19 cellular contexts compared by ENCODE assay signal in the genomic region with DNA sequence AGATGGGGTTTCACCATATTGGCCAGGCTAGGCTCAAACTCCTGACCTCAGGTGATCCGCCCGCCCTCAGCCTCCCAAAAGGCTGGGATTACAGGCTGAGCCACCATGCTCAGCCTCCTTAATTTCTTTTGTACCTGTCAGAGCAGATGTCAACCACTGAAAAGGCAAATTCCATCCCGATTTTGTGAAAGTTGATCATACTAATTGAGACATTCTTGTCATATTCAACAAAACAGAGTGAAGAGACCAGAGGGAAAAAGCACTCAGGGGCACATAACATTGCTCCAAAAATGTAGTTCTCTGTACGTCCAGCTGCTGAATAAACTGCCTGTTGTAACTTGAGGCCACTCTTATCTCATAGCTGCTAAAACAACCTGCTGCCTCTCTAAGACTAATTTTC. TPM values are rescaled to one million over a fixed set of nuclear protein-coding genes. Genes with fewer than 3 reads are reported as not detected.
A peak's percentile ranks its signal among the peaks of the same experiment; 100 is the strongest.
DNase-seq lines count a peak whose midpoint lies in the region; ATAC-seq, FAIRE-seq and TF ChIP-seq lines count a peak whose summit lies in the region.
"Had no signal": no experiment of that assay in that cellular context is flagged by ENCODE, and none has a peak within 500 bp of the region (broad histone marks: within the 10 kb centered on the region; RNA-seq: fewer than 3 reads in every experiment).

No MANE protein-coding gene starts in this region.

- BruUV-seq in K562 (replicated peaks; lab: Mats Ljungman, UMichigan) = no TSS peak

- H3K18ac ChIP-seq in trophoblast cell (ENCODE audit: low read length) = no peak overlapping the region

- peak; percentile 46; the same call in 2 of the 3 replicates for ATAC-seq in K562
- no peak for ATAC-seq in upper lobe of right lung
- no peak for ATAC-seq in HG02852 (IDR thresholded peaks at IDR 0.05; ENCODE audit: unreplicated experiment)
- ATAC-seq: CD8-positive, alpha-beta T cell had no signal

- intact Hi-C loops in K562 (cut with micrococcal nuclease) = no loop called here
- intact Hi-C loops in upper lobe of right lung (cut with DNase I) = no loop called here

- H3K27me3 ChIP-seq in K562 (ENCODE audit: control insufficient read depth in 2 of 2, insufficient read depth in 2 of 2, low read length in 2 of 2) (no peaks in the 10 kb centered on the region), trophoblast cell (ENCODE audit: insufficient read depth, low read length) (no peaks in the 10 kb centered on the region), upper lobe of right lung (no peaks in the 10 kb centered on the region)

- H3K9me3 ChIP-seq in K562 (replicated peaks; ENCODE audit: control insufficient read depth, insufficient read depth, low read depth, low read length) (no peaks in the 10 kb centered on the region), trophoblast cell (ENCODE audit: insufficient read depth, low read depth, low read length) (no peaks in the 10 kb centered on the region), upper lobe of right lung (no peaks in the 10 kb centered on the region)
- H3K9me3 ChIP-seq: Caco-2 had no signal

- no peak for TF ChIP-seq RAD21 in K562 (CRISPR knock-in tag; conservative IDR thresholded peaks at IDR 0.05 in 1 of 2, IDR thresholded peaks at IDR 0.05 in 1 of 2)

- H2BK120ac ChIP-seq in trophoblast cell (ENCODE audit: insufficient read depth, low read length, poor library complexity) = no peak overlapping the region

- DNase-seq in NCI-H146 (lab: John Stamatoyannopoulos, UW) (peak; percentile 26), K562 (ENCODE audit: extremely low read depth in 1 of 4, low spot score in 3 of 4) (no peak), trophoblast cell (peak; percentile 91 to 98), upper lobe of right lung (peak; percentile 16), T1000 (lab: John Stamatoyannopoulos, UW) (no peak), islet precursor cell (no peak)
- DNase-seq: Caco-2; CD4-positive, CD25-positive, alpha-beta regulatory T cell; CD8-positive, alpha-beta T cell; DMS53; DMS79 treated with DMSO at 0.1 percent for 48 hours; GF-D8; H7; HCEC 1CT had no signal

- no peak overlapping the region for H4K91ac ChIP-seq in trophoblast cell (ENCODE audit: low read depth, low read length)

- H3K4me1 ChIP-seq in K562 (replicated peaks in 1 of 2; ENCODE audit: control insufficient read depth in 2 of 2, insufficient read depth in 2 of 2, low read length in 2 of 2) (no peaks in the 10 kb centered on the region; a peak in 1 of 5 replicates), trophoblast cell (ENCODE audit: control insufficient read depth in 1 of 2, insufficient read depth in 2 of 2, low read length in 2 of 2) (no peaks in the 10 kb centered on the region), upper lobe of right lung (no peaks in the 10 kb centered on the region)
- H3K4me1 ChIP-seq: Caco-2 had no signal

- H2AFZ ChIP-seq in K562 (ENCODE audit: low read depth, low read length) (no peak overlapping the region), trophoblast cell (ENCODE audit: insufficient read depth, low read length, poor library complexity) (no peak overlapping the region)

- WGBS in K562 (ENCODE audit: insufficient coverage, low coverage, missing lambda C conversion rate) = 52% methylated on average over 3 of the region's 4 CpGs
- no CpG with 5 or more reads among the region's 4 CpGs for WGBS in trophoblast cell (ENCODE audit: extremely low coverage, insufficient coverage, insufficient read length)

- TF ChIP-seq POLR2A in K562 (conservative IDR thresholded peaks at IDR 0.05) = no peak

- no peaks in the 10 kb centered on the region for H3K9me1 ChIP-seq in K562 (ENCODE audit: control insufficient read depth, insufficient read depth, low read length)

- no peak for TF ChIP-seq EP300 in K562 (IDR thresholded peaks at IDR 0.05; ENCODE audit: low read length)

- no peak overlapping the region for H3K23ac ChIP-seq in trophoblast cell (ENCODE audit: low read length)

- H3K4me3 ChIP-seq in K562 = no peak overlapping the region
- H3K4me3 ChIP-seq in trophoblast cell (ENCODE audit: low read depth, low read length) = no peak overlapping the region
- no peak overlapping the region for H3K4me3 ChIP-seq in upper lobe of right lung

- no peak overlapping the region for H3K4me2 ChIP-seq in K562 (ENCODE audit: insufficient read depth, low read length)
- no peak overlapping the region for H3K4me2 ChIP-seq in trophoblast cell (ENCODE audit: low read length)

- in situ Hi-C loops in K562 (cut with MboI) = no loop called here

- H3K36me3 ChIP-seq in K562 (ENCODE audit: control insufficient read depth, insufficient read depth, low read length) (no peaks in the 10 kb centered on the region), trophoblast cell (ENCODE audit: control insufficient read depth in 1 of 2, insufficient read depth in 2 of 2, low read length in 2 of 2) (peaks cover 2 to 3% of the 10 kb centered on the region in 2 experiments), upper lobe of right lung (no peaks in the 10 kb centered on the region)

- no peaks in the 10 kb centered on the region for H3K79me2 ChIP-seq in K562 (ENCODE audit: control insufficient read depth, insufficient read depth, low read length)
- H3K79me2 ChIP-seq in trophoblast cell (ENCODE audit: control insufficient read depth, insufficient read depth, low read length, poor library complexity) = no peaks in the 10 kb centered on the region

- H3K79me1 ChIP-seq in trophoblast cell (ENCODE audit: low read length) = no peaks in the 10 kb centered on the region

- FAIRE-seq in K562 (lab: Jason Lieb, UNC) = peak; percentile 26
- FAIRE-seq: GM12891, GM18507, H1 had no signal

- H3K27ac ChIP-seq in K562 (ENCODE audit: extremely low read depth, low read depth, low read length) (no peak overlapping the region), trophoblast cell (ENCODE audit: low read depth, low read length) (no peak overlapping the region), upper lobe of right lung (no peak overlapping the region)
- H3K27ac ChIP-seq: C4-2B had no signal

- no peak overlapping the region for H4K8ac ChIP-seq in trophoblast cell (ENCODE audit: low read depth, low read length)

- no peak overlapping the region for H4K12ac ChIP-seq in trophoblast cell (ENCODE audit: low read depth, low read length)

- CTCF ChIA-PET in K562 (lab: Yijun Ruan, JAX; ENCODE audit: low intra/inter-chr PET ratio) = no interaction called here

- H3K4ac ChIP-seq in trophoblast cell (ENCODE audit: low read depth, low read length) = no peak overlapping the region

- H2BK12ac ChIP-seq in trophoblast cell (ENCODE audit: low read length) = no peak overlapping the region

- POLR2A ChIA-PET in K562 (lab: Yijun Ruan, JAX) = no interaction called here

- no peak overlapping the region for H2BK5ac ChIP-seq in trophoblast cell (ENCODE audit: low read depth, low read length, poor library complexity)

- H4K20me1 ChIP-seq in K562 (replicated peaks; ENCODE audit: control insufficient read depth, insufficient read depth, low read length) = no peaks in the 10 kb centered on the region

- H2AK5ac ChIP-seq in trophoblast cell (ENCODE audit: low read length) = no peak overlapping the region

- TF ChIP-seq CTCF in K562 (IDR thresholded peaks at IDR 0.05 in 2 of 3, conservative IDR thresholded peaks at IDR 0.05 in 1 of 3; ENCODE audit: insufficient read depth in 2 of 3, low read depth in 1 of 3, low read length in 3 of 3) (no peak), upper lobe of right lung (IDR thresholded peaks at IDR 0.05) (no peak)

- H3K9ac ChIP-seq in K562 (ENCODE audit: insufficient read depth in 1 of 2, low read depth in 2 of 2, low read length in 2 of 2) (no peak overlapping the region), trophoblast cell (ENCODE audit: low read length) (no peak overlapping the region)

- H3K14ac ChIP-seq in trophoblast cell (ENCODE audit: low read length) = no peak overlapping the region

RNA-seq across cellular contexts. Expression of gene PSPC1, which starts 27.4 kb away (rescaled TPM):
- total RNA-seq in K562 (2011; cell fraction: chromatin; rRNA removed; ENCODE audit: low replicate concordance) = 97.2 and 121 TPM in 2 replicates
- total RNA-seq in K562 (2011; cell fraction: nucleolus; rRNA removed) = 69.0 and 72.8 TPM in 2 replicates
- total RNA-seq in K562 (2011; cell fraction: nucleoplasm; rRNA removed) = 76.2 and 81.0 TPM in 2 replicates
- total RNA-seq in K562 (2014; rRNA removed) (50.8 and 60.4 TPM in 2 replicates), K562 (2014; rRNA removed; fragmentation: Illumina TruSeq; extraction: Trizol) (44.5 and 46.9 TPM in 2 replicates), K562 (2015; rRNA removed; fragmentation: Illumina TruSeq; extraction: Trizol) (39.9 and 41.2 TPM in 2 replicates), K562 (2021) (42.9 and 44.8 TPM in 2 replicates), upper lobe of right lung (41.5 TPM)
- polyA plus RNA-seq in K562 (2011; rRNA removed) (34.4 and 42.4 TPM in 2 replicates), K562 (2014; fragmentation: Illumina TruSeq; extraction: Trizol) (41.3 and 42.4 TPM in 2 replicates), K562 (2014; fragmentation: Nextera tagmentation; extraction: Ambion mirVana) (1 to 10 TPM; 8.6 to 9.1 TPM), K562 (2014; rRNA removed) (57.5 and 60.2 TPM in 2 replicates)
- 23.1 and 27.9 TPM in 2 replicates for polyA plus RNA-seq in K562 (2011; cell fraction: cytosol; rRNA removed)
- 29.8 and 32.6 TPM in 2 replicates for polyA plus RNA-seq in K562 (2011; cell fraction: nucleus; rRNA removed)
- 30.5 and 37.2 TPM in 2 replicates for polyA plus RNA-seq in K562 (2012)
- polyA minus RNA-seq in K562 (2011; rRNA and poly(A)+ RNA removed) = 63.3 and 81.7 TPM in 2 replicates
- 22.8 and 24.1 TPM in 2 replicates for polyA minus RNA-seq in K562 (2011; cell fraction: cytosol; rRNA and poly(A)+ RNA removed)
- 49.9 and 66.1 TPM in 2 replicates for polyA minus RNA-seq in K562 (2011; cell fraction: nucleus; rRNA and poly(A)+ RNA removed)
- polyA plus RNA-seq in trophoblast cell (2013) = 90.4 and 90.9 TPM in 2 replicates

RNA-seq across cellular contexts. Expression of gene ZMYM5, which starts 53.3 kb away (rescaled TPM):
- 10.6 and 27.2 TPM in 2 replicates for total RNA-seq in K562 (2011; cell fraction: chromatin; rRNA removed; ENCODE audit: low replicate concordance)
- 6.8 and 7.3 TPM in 2 replicates for total RNA-seq in K562 (2011; cell fraction: nucleolus; rRNA removed)
- total RNA-seq in K562 (2011; cell fraction: nucleoplasm; rRNA removed) = 13.3 and 14.8 TPM in 2 replicates
- 5.0 and 5.4 TPM in 2 replicates for total RNA-seq in K562 (2014; rRNA removed)
- 11.9 and 15.8 TPM in 2 replicates for total RNA-seq in K562 (2014; rRNA removed; fragmentation: Illumina TruSeq; extraction: Trizol)
- total RNA-seq in K562 (2015; rRNA removed; fragmentation: Illumina TruSeq; extraction: Trizol) = 9.6 and 10.3 TPM in 2 replicates
- total RNA-seq in K562 (2021) = 6.8 and 7.8 TPM in 2 replicates
- 8.5 and 10.3 TPM in 2 replicates for polyA plus RNA-seq in K562 (2011; rRNA removed)
- 1.8 and 3.5 TPM in 2 replicates for polyA plus RNA-seq in K562 (2011; cell fraction: cytosol; rRNA removed)
- polyA plus RNA-seq in K562 (2011; cell fraction: nucleus; rRNA removed) = 3.8 and 5.3 TPM in 2 replicates
- 6.3 and 7.4 TPM in 2 replicates for polyA plus RNA-seq in K562 (2012)
- polyA plus RNA-seq in K562 (2014; fragmentation: Illumina TruSeq; extraction: Trizol) = 10.0 and 10.3 TPM in 2 replicates
- 1 to 10 TPM; 6.5 to 7.7 TPM for polyA plus RNA-seq in K562 (2014; fragmentation: Nextera tagmentation; extraction: Ambion mirVana)
- polyA plus RNA-seq in K562 (2014; rRNA removed) = 6.5 and 7.2 TPM in 2 replicates
- 10.5 and 13.6 TPM in 2 replicates for polyA minus RNA-seq in K562 (2011; rRNA and poly(A)+ RNA removed)
- polyA minus RNA-seq in K562 (2011; cell fraction: cytosol; rRNA and poly(A)+ RNA removed) = 3.1 and 4.0 TPM in 2 replicates
- 3.6 and 6.4 TPM in 2 replicates for polyA minus RNA-seq in K562 (2011; cell fraction: nucleus; rRNA and poly(A)+ RNA removed)
- 7.2 and 7.7 TPM in 2 replicates for polyA plus RNA-seq in trophoblast cell (2013)
- total RNA-seq in upper lobe of right lung = 11.8 TPM

Comparison
In these comparisons a context has a peak if more than half of its experiments do, and no peak if none do; other contexts are left out.
1. DNase-seq: peak in NCI-H146 (single experiment), trophoblast cell (2 of 2) and upper lobe of right lung (single experiment); none in K562 (0 of 4), T1000 (single experiment) and islet precursor cell (single experiment).